13 cellular contexts compared by ENCODE assay signal in the genomic region with DNA sequence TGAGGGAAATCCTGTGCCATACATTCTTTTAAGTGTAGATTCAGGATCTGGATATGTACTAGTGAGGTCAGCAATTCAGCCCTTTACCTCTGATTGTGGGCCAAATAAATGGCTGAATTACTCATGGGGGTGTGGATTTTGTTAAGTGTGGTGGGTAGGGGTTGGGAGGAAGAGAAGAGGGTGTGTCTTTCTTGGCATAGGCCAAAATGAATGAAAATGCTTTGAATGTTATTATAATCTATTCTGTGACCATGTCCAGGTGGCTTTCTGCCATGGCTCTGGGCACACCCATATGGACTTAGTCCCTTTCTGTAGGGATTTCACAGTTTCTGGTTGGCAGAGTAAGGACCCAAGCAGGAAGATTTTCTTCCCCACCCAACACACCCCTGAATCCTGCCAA.
A peak's percentile ranks its signal among the peaks of the same experiment; 100 is the strongest.
DNase-seq lines count a peak whose midpoint lies in the region; ATAC-seq and TF ChIP-seq lines count a peak whose summit lies in the region.
"Had no signal": no experiment of that assay in that cellular context is flagged by ENCODE, and none has a peak within 500 bp of the region (broad histone marks: within the 10 kb centered on the region; RNA-seq: fewer than 3 reads in every experiment).

No MANE protein-coding gene starts in this region.

- H3K4me3 Mint-ChIP-seq in type B pancreatic cell = no peak overlapping the region
- H3K4me3 Mint-ChIP-seq: neural crest cell had no signal

- H2BK120ac ChIP-seq in trophoblast cell (ENCODE audit: insufficient read depth, low read length, poor library complexity) = no peak overlapping the region

- no peak overlapping the region for H4K12ac ChIP-seq in trophoblast cell (ENCODE audit: low read depth, low read length)

- H3K4me1 ChIP-seq in trophoblast cell (ENCODE audit: control insufficient read depth in 1 of 2, insufficient read depth in 2 of 2, low read length in 2 of 2) (peaks cover 12 to 16% of the 10 kb centered on the region in 2 experiments), A673 (ENCODE audit: insufficient read depth, low read length, poor library complexity, severe bottlenecking) (no peaks in the 10 kb centered on the region)

- in situ Hi-C loops in Caki2 (cut with HindIII; ENCODE audit: low pct_unique_long_range_greater_than_20kb, low sequenced_read_pairs) = no loop called here

- H3K27me3 ChIP-seq in trophoblast cell (ENCODE audit: insufficient read depth, low read length) (no peaks in the 10 kb centered on the region), A673 (replicated peaks; ENCODE audit: insufficient read depth, low read depth, low read length, poor library complexity) (no peaks in the 10 kb centered on the region)
- H3K27me3 ChIP-seq: hepatocyte had no signal

- H3K4me1 Mint-ChIP-seq in type B pancreatic cell (ENCODE audit: unreplicated experiment) = peaks cover 16% of the 10 kb centered on the region

- DNase-seq in Caki2 (ENCODE audit: low read depth) (peak; percentile 80), fibroblast of pulmonary artery (ENCODE audit: low read depth) (peak; percentile 55), trophoblast cell (no peak), SHP77 (lab: John Stamatoyannopoulos, UW) (no peak), type B pancreatic cell (ENCODE audit: extremely low spot score, unreplicated experiment) (no peak), A673 (ENCODE audit: low spot score) (no peak)
- DNase-seq: anterior cingulate cortex, NCI-H524 had no signal

- no peaks in the 10 kb centered on the region for H3K27me3 Mint-ChIP-seq in type B pancreatic cell

- H3K9ac ChIP-seq in trophoblast cell (ENCODE audit: low read length) = peak overlapping the region; percentile 23

- BruUV-seq in A673 (replicated peaks; lab: Mats Ljungman, UMichigan) = no TSS peak

- no peak overlapping the region for H2AK5ac ChIP-seq in trophoblast cell (ENCODE audit: low read length)

- peaks cover 16 to 21% of the 10 kb centered on the region in 2 experiments for H3K36me3 ChIP-seq in trophoblast cell (ENCODE audit: control insufficient read depth in 1 of 2, insufficient read depth in 2 of 2, low read length in 2 of 2)
- no peaks in the 10 kb centered on the region for H3K36me3 ChIP-seq in A673 (ENCODE audit: insufficient read depth, low read length, poor library complexity, severe bottlenecking)

- CTCF ChIA-PET in A673 (lab: Charles Lee) = no interaction called here

- no peak overlapping the region for H4K91ac ChIP-seq in trophoblast cell (ENCODE audit: low read depth, low read length)

- peaks cover 5% of the 10 kb centered on the region for H3K79me1 ChIP-seq in trophoblast cell (ENCODE audit: low read length)

- H3K79me2 ChIP-seq in trophoblast cell (ENCODE audit: control insufficient read depth, insufficient read depth, low read length, poor library complexity) = no peaks in the 10 kb centered on the region
- H3K79me2 ChIP-seq: hepatocyte had no signal

- no peak overlapping the region for H2BK5ac ChIP-seq in trophoblast cell (ENCODE audit: low read depth, low read length, poor library complexity)

- H2BK12ac ChIP-seq in trophoblast cell (ENCODE audit: low read length) = no peak overlapping the region

- H3K4me3 ChIP-seq in fibroblast of pulmonary artery (replicated peaks; ENCODE audit: low read depth, low read length) (no peak overlapping the region), trophoblast cell (ENCODE audit: low read depth, low read length) (no peak overlapping the region), A673 (ENCODE audit: low read depth, low read length, poor library complexity, severe bottlenecking) (no peak overlapping the region)
- H3K4me3 ChIP-seq: hepatocyte, K562 had no signal

- H3K18ac ChIP-seq in trophoblast cell (ENCODE audit: low read length) = no peak overlapping the region

- no peak overlapping the region for H3K23ac ChIP-seq in trophoblast cell (ENCODE audit: low read length)

- no peaks in the 10 kb centered on the region for H3K9me3 ChIP-seq in trophoblast cell (ENCODE audit: insufficient read depth, low read depth, low read length)
- H3K9me3 ChIP-seq in A673 (ENCODE audit: low read depth, low read length, poor library complexity, severe bottlenecking) = no peaks in the 10 kb centered on the region

- H3K27ac ChIP-seq in trophoblast cell (ENCODE audit: low read depth, low read length) (no peak overlapping the region), A673 (ENCODE audit: low read depth, low read length, poor library complexity, severe bottlenecking) (no peak overlapping the region)

- POLR2A ChIA-PET in A673 (lab: Charles Lee; ENCODE audit: low non-redundant PET) = no interaction called here

- H3K14ac ChIP-seq in trophoblast cell (ENCODE audit: low read length) = no peak overlapping the region

- H3K4ac ChIP-seq in trophoblast cell (ENCODE audit: low read depth, low read length) = no peak overlapping the region

- intact Hi-C loops in A673 (cut with micrococcal nuclease; ENCODE audit: unreplicated experiment) = no loop called here

- H4K8ac ChIP-seq in trophoblast cell (ENCODE audit: low read depth, low read length) = no peak overlapping the region

- H3K36me3 Mint-ChIP-seq in type B pancreatic cell = peaks cover 22% of the 10 kb centered on the region

- H3K27ac Mint-ChIP-seq in type B pancreatic cell = no peak overlapping the region

- no peaks in the 10 kb centered on the region for H3K9me3 Mint-ChIP-seq in type B pancreatic cell
- H3K9me3 Mint-ChIP-seq: neural crest cell had no signal

- no peak overlapping the region for H3K4me2 ChIP-seq in trophoblast cell (ENCODE audit: low read length)
- H3K4me2 ChIP-seq: hepatocyte had no signal

- peak; percentile 45 for ATAC-seq in SK-N-SH treated with all-trans-retinoic acid at 6 μM for 48 hours
- ATAC-seq in GM21737 (IDR thresholded peaks at IDR 0.05; ENCODE audit: unreplicated experiment) = no peak
- ATAC-seq: K562 had no signal

- no peak overlapping the region for H2AFZ ChIP-seq in trophoblast cell (ENCODE audit: insufficient read depth, low read length, poor library complexity)
- H2AFZ ChIP-seq: hepatocyte had no signal

- TF ChIP-seq CTCF in fibroblast of pulmonary artery (IDR thresholded peaks at IDR 0.05; ENCODE audit: low read length, missing control alignments) (no peak), type B pancreatic cell (conservative IDR thresholded peaks at IDR 0.05) (no peak), A673 (conservative IDR thresholded peaks at IDR 0.05; ENCODE audit: low read depth, low read length) (no peak)

TF ChIP-seq in SK-N-SH treated with all-trans-retinoic acid at 6 μM for 48 hours, 23 proteins besides CTCF, POLR2A, EP300 and RAD21:
- TF ChIP-seq ZNF70 (CRISPR knock-in tag; IDR thresholded peaks at IDR 0.05) (no peak), CSDC2 (CRISPR knock-in tag; IDR thresholded peaks at IDR 0.05) (no peak), ISL1 (CRISPR knock-in tag; IDR thresholded peaks at IDR 0.05) (0 out of 2 replicates have a peak, but pooled peaks have one; percentile 20), ZFP30 (CRISPR knock-in tag; IDR thresholded peaks at IDR 0.05) (no peak)
- TF ChIP-seq, protein P1, sequence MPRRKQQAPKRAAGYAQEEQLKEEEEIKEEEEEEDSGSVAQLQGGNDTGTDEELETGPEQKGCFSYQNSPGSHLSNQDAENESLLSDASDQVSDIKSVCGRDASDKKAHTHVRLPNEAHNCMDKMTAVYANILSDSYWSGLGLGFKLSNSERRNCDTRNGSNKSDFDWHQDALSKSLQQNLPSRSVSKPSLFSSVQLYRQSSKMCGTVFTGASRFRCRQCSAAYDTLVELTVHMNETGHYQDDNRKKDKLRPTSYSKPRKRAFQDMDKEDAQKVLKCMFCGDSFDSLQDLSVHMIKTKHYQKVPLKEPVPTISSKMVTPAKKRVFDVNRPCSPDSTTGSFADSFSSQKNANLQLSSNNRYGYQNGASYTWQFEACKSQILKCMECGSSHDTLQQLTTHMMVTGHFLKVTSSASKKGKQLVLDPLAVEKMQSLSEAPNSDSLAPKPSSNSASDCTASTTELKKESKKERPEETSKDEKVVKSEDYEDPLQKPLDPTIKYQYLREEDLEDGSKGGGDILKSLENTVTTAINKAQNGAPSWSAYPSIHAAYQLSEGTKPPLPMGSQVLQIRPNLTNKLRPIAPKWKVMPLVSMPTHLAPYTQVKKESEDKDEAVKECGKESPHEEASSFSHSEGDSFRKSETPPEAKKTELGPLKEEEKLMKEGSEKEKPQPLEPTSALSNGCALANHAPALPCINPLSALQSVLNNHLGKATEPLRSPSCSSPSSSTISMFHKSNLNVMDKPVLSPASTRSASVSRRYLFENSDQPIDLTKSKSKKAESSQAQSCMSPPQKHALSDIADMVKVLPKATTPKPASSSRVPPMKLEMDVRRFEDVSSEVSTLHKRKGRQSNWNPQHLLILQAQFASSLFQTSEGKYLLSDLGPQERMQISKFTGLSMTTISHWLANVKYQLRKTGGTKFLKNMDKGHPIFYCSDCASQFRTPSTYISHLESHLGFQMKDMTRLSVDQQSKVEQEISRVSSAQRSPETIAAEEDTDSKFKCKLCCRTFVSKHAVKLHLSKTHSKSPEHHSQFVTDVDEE (CRISPR knock-in tag; IDR thresholded peaks at IDR 0.05) = no peak

Comparison
In these comparisons a context has a peak if more than half of its experiments do, and no peak if none do; other contexts are left out.
1. DNase-seq: peak in Caki2 (single experiment) and fibroblast of pulmonary artery (single experiment); none in trophoblast cell (0 of 2), SHP77 (0 of 2), type B pancreatic cell (single experiment) and A673 (single experiment).